In the genomic region with DNA sequence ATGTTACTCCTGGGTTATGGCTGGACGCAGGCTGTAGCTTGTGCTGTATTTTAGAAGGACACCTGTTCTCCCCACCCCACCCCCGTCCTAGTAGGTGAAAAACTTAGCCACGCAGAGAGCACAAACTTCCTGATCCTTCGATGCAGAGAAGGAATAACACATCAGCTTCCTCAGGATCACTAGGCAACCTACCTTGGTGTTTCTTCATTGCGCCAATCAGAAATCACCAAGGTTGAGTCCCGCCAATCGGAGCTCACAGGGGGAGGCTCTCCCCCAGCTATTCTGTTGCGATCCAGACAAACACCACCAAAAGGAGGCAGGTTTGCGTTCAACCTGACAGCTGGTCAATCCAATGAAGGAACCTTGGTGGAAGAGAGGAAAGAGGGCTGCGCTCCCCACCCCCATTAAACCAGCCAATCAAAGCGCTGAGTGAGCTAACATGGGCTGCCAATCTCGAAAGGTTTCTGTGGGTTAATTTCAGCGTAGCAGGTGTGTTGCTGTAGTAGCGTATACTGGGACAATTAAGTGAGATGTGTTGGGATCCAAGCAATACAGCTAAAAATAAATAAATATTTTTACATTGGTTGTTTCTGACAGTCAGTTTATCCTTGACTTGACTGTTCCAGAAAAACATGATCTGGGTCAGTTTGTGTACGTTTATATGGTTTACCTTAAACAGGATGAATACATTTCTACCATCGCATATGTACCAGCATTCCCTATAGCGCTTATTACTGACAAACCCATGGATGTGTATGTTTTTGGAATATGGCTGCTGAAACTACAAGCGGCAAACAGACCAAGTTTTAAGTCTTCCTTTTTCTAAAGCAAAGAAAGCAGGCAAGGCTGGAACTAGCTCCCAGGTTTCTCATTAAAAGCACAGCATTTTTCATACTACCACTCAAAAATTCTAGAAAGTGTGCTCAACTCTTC, we compare ENCODE assay signal across 1 cellular context.
TF ChIP-seq lines count a peak whose summit lies in the region.

A gene (minus strand): TSS at position 160 of the 933 bp plus-strand sequence. CDS start 2,316 bp downstream, outside the sequence.

TF ChIP-seq in K562, 482 proteins besides CTCF, POLR2A, EP300 and RAD21 (continued from another document and continues in another):
- TF ChIP-seq, protein P1, sequence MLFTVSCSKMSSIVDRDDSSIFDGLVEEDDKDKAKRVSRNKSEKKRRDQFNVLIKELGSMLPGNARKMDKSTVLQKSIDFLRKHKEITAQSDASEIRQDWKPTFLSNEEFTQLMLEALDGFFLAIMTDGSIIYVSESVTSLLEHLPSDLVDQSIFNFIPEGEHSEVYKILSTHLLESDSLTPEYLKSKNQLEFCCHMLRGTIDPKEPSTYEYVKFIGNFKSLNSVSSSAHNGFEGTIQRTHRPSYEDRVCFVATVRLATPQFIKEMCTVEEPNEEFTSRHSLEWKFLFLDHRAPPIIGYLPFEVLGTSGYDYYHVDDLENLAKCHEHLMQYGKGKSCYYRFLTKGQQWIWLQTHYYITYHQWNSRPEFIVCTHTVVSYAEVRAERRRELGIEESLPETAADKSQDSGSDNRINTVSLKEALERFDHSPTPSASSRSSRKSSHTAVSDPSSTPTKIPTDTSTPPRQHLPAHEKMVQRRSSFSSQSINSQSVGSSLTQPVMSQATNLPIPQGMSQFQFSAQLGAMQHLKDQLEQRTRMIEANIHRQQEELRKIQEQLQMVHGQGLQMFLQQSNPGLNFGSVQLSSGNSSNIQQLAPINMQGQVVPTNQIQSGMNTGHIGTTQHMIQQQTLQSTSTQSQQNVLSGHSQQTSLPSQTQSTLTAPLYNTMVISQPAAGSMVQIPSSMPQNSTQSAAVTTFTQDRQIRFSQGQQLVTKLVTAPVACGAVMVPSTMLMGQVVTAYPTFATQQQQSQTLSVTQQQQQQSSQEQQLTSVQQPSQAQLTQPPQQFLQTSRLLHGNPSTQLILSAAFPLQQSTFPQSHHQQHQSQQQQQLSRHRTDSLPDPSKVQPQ (CRISPR knock-in tag; IDR thresholded peaks at IDR 0.05; ENCODE audit: borderline replicate concordance), result no peak
- TF ChIP-seq, protein P2, sequence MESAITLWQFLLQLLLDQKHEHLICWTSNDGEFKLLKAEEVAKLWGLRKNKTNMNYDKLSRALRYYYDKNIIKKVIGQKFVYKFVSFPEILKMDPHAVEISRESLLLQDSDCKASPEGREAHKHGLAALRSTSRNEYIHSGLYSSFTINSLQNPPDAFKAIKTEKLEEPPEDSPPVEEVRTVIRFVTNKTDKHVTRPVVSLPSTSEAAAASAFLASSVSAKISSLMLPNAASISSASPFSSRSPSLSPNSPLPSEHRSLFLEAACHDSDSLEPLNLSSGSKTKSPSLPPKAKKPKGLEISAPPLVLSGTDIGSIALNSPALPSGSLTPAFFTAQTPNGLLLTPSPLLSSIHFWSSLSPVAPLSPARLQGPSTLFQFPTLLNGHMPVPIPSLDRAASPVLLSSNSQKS (CRISPR knock-in tag; IDR thresholded peaks at IDR 0.05), result no peak
- peak; percentile 89 for TF ChIP-seq HNRNPLL (IDR thresholded peaks at IDR 0.05; ENCODE audit: low read depth, low read length, poor library complexity, severe bottlenecking)
- TF ChIP-seq, protein P3, sequence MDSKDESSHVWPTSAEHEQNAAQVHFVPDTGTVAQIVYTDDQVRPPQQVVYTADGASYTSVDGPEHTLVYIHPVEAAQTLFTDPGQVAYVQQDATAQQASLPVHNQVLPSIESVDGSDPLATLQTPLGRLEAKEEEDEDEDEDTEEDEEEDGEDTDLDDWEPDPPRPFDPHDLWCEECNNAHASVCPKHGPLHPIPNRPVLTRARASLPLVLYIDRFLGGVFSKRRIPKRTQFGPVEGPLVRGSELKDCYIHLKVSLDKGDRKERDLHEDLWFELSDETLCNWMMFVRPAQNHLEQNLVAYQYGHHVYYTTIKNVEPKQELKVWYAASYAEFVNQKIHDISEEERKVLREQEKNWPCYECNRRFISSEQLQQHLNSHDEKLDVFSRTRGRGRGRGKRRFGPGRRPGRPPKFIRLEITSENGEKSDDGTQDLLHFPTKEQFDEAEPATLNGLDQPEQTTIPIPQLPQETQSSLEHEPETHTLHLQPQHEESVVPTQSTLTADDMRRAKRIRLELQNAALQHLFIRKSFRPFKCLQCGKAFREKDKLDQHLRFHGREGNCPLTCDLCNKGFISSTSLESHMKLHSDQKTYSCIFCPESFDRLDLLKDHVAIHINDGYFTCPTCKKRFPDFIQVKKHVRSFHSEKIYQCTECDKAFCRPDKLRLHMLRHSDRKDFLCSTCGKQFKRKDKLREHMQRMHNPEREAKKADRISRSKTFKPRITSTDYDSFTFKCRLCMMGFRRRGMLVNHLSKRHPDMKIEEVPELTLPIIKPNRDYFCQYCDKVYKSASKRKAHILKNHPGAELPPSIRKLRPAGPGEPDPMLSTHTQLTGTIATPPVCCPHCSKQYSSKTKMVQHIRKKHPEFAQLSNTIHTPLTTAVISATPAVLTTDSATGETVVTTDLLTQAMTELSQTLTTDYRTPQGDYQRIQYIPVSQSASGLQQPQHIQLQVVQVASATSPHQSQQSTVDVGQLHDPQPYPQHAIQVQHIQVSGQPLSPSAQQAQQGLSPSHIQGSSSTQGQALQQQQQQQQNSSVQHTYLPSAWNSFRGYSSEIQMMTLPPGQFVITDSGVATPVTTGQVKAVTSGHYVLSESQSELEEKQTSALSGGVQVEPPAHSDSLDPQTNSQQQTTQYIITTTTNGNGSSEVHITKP (IDR thresholded peaks at IDR 0.05; ENCODE audit: partially characterized antibody), result no peak
- TF ChIP-seq, protein P4, sequence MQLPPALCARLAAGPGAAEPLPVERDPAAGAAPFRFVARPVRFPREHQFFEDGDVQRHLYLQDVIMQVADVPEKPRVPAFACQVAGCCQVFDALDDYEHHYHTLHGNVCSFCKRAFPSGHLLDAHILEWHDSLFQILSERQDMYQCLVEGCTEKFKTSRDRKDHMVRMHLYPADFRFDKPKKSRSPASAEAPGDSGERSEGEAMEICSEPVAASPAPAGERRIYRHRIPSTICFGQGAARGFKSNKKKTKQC (CRISPR knock-in tag; IDR thresholded peaks at IDR 0.05), result no peak
- TF ChIP-seq JUNB (CRISPR knock-in tag; conservative IDR thresholded peaks at IDR 0.05), result no peak
- no peak for TF ChIP-seq ZNF583 (CRISPR knock-in tag; IDR thresholded peaks at IDR 0.05)
- peak; percentile 72; the same call in 1 of the 2 replicates for TF ChIP-seq CREM (IDR thresholded peaks at IDR 0.05; ENCODE audit: low read depth)
- no peak for TF ChIP-seq TCF3 (CRISPR knock-in tag; IDR thresholded peaks at IDR 0.05)
- no peak for TF ChIP-seq ZNF668 (CRISPR knock-in tag; IDR thresholded peaks at IDR 0.05)
- TF ChIP-seq ERF (CRISPR knock-in tag; IDR thresholded peaks at IDR 0.05), result no peak
- no peak for TF ChIP-seq TOE1 (IDR thresholded peaks at IDR 0.05; ENCODE audit: borderline replicate concordance)
- no peak for TF ChIP-seq TOE1 (CRISPR knock-in tag; IDR thresholded peaks at IDR 0.05; ENCODE audit: borderline replicate concordance, low read depth)
- TF ChIP-seq CXXC5 (CRISPR knock-in tag; IDR thresholded peaks at IDR 0.05), result no peak; the same call in 1 of the 2 replicates
- TF ChIP-seq, protein P5, sequence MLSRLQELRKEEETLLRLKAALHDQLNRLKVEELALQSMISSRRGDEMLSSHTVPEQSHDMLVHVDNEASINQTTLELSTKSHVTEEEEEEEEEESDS (CRISPR knock-in tag; IDR thresholded peaks at IDR 0.05), result no peak
- TF ChIP-seq, protein P6, sequence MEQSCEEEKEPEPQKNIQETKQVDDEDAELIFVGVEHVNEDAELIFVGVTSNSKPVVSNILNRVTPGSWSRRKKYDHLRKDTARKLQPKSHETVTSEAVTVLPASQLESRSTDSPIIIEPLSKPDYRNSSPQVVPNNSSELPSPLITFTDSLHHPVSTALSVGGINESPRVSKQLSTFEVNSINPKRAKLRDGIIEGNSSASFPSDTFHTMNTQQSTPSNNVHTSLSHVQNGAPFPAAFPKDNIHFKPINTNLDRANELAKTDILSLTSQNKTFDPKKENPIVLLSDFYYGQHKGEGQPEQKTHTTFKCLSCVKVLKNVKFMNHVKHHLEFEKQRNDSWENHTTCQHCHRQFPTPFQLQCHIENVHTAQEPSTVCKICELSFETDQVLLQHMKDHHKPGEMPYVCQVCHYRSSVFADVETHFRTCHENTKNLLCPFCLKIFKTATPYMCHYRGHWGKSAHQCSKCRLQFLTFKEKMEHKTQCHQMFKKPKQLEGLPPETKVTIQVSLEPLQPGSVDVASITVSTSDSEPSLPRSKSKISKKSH (CRISPR knock-in tag; IDR thresholded peaks at IDR 0.05), result no peak
- TF ChIP-seq, protein P7, sequence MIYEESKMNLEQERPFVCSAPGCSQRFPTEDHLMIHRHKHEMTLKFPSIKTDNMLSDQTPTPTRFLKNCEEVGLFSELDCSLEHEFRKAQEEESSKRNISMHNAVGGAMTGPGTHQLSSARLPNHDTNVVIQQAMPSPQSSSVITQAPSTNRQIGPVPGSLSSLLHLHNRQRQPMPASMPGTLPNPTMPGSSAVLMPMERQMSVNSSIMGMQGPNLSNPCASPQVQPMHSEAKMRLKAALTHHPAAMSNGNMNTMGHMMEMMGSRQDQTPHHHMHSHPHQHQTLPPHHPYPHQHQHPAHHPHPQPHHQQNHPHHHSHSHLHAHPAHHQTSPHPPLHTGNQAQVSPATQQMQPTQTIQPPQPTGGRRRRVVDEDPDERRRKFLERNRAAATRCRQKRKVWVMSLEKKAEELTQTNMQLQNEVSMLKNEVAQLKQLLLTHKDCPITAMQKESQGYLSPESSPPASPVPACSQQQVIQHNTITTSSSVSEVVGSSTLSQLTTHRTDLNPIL (CRISPR knock-in tag; IDR thresholded peaks at IDR 0.05), result no peak
- TF ChIP-seq, protein P8, sequence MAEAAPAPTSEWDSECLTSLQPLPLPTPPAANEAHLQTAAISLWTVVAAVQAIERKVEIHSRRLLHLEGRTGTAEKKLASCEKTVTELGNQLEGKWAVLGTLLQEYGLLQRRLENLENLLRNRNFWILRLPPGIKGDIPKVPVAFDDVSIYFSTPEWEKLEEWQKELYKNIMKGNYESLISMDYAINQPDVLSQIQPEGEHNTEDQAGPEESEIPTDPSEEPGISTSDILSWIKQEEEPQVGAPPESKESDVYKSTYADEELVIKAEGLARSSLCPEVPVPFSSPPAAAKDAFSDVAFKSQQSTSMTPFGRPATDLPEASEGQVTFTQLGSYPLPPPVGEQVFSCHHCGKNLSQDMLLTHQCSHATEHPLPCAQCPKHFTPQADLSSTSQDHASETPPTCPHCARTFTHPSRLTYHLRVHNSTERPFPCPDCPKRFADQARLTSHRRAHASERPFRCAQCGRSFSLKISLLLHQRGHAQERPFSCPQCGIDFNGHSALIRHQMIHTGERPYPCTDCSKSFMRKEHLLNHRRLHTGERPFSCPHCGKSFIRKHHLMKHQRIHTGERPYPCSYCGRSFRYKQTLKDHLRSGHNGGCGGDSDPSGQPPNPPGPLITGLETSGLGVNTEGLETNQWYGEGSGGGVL (CRISPR knock-in tag; IDR thresholded peaks at IDR 0.05), result no peak
- peak; percentile 81 for TF ChIP-seq RFX5 (IDR thresholded peaks at IDR 0.05; ENCODE audit: low read depth, low read length)
- TF ChIP-seq ZNF830 (CRISPR knock-in tag; IDR thresholded peaks at IDR 0.05), result no peak
- no peak for TF ChIP-seq PTTG1 (tag; IDR thresholded peaks at IDR 0.05; ENCODE audit: low read depth)
- no peak for TF ChIP-seq NBN (IDR thresholded peaks at IDR 0.05; ENCODE audit: low read depth)
- peak; percentile 95 for TF ChIP-seq RBM25 (IDR thresholded peaks at IDR 0.05; ENCODE audit: low read depth, low read length, severe bottlenecking)
- TF ChIP-seq, protein P9, sequence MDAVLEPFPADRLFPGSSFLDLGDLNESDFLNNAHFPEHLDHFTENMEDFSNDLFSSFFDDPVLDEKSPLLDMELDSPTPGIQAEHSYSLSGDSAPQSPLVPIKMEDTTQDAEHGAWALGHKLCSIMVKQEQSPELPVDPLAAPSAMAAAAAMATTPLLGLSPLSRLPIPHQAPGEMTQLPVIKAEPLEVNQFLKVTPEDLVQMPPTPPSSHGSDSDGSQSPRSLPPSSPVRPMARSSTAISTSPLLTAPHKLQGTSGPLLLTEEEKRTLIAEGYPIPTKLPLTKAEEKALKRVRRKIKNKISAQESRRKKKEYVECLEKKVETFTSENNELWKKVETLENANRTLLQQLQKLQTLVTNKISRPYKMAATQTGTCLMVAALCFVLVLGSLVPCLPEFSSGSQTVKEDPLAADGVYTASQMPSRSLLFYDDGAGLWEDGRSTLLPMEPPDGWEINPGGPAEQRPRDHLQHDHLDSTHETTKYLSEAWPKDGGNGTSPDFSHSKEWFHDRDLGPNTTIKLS (IDR thresholded peaks at IDR 0.05; ENCODE audit: borderline replicate concordance, low read depth), result 0 out of 2 replicates have a peak, but pooled peaks have one; percentile 31
- no peak for TF ChIP-seq ZZZ3 (IDR thresholded peaks at IDR 0.05)
- no peak for TF ChIP-seq DMBX1 (CRISPR knock-in tag; IDR thresholded peaks at IDR 0.05; ENCODE audit: borderline replicate concordance)
- TF ChIP-seq ZNF253 (CRISPR knock-in tag; conservative IDR thresholded peaks at IDR 0.05), result no peak
- TF ChIP-seq ZEB2 (IDR thresholded peaks at IDR 0.05), result no peak; the same call in 1 of the 2 replicates
- 0 out of 2 replicates have a peak, but pooled peaks have one; percentile 45 for TF ChIP-seq NFATC3 (IDR thresholded peaks at IDR 0.05)
- peak; percentile 70 for TF ChIP-seq TBP (optimal IDR thresholded peaks at IDR 0.05; ENCODE audit: low read depth, low read length)
- TF ChIP-seq, protein P10, sequence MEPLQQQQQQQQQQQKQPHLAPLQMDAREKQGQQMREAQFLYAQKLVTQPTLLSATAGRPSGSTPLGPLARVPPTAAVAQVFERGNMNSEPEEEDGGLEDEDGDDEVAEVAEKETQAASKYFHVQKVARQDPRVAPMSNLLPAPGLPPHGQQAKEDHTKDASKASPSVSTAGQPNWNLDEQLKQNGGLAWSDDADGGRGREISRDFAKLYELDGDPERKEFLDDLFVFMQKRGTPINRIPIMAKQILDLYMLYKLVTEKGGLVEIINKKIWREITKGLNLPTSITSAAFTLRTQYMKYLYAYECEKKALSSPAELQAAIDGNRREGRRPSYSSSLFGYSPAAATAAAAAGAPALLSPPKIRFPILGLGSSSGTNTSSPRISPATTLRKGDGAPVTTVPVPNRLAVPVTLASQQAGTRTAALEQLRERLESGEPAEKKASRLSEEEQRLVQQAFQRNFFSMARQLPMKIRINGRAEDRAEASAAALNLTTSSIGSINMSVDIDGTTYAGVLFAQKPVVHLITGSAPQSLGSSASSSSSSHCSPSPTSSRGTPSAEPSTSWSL (CRISPR knock-in tag; IDR thresholded peaks at IDR 0.05; ENCODE audit: borderline replicate concordance), result no peak
- TF ChIP-seq TAF15 (IDR thresholded peaks at IDR 0.05; ENCODE audit: low read depth, low read length), result no peak
- TF ChIP-seq, protein P11, sequence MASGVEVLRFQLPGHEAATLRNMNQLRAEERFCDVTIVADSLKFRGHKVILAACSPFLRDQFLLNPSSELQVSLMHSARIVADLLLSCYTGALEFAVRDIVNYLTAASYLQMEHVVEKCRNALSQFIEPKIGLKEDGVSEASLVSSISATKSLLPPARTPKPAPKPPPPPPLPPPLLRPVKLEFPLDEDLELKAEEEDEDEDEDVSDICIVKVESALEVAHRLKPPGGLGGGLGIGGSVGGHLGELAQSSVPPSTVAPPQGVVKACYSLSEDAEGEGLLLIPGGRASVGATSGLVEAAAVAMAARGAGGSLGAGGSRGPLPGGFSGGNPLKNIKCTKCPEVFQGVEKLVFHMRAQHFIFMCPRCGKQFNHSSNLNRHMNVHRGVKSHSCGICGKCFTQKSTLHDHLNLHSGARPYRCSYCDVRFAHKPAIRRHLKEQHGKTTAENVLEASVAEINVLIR (CRISPR knock-in tag; IDR thresholded peaks at IDR 0.05), result no peak
- no peak for TF ChIP-seq HDAC8 (tag; IDR thresholded peaks at IDR 0.05)
- TF ChIP-seq CHCHD3 (CRISPR knock-in tag; IDR thresholded peaks at IDR 0.05), result no peak
- TF ChIP-seq BHLHE40 (IDR thresholded peaks at IDR 0.05; ENCODE audit: low read length), result no peak
- peak; percentile 68; the same call in 1 of the 2 replicates for TF ChIP-seq PHF8 (IDR thresholded peaks at IDR 0.05; ENCODE audit: borderline replicate concordance, low read length)
- TF ChIP-seq SP2 (IDR thresholded peaks at IDR 0.05; ENCODE audit: extremely low read depth, low read depth, low read length, poor library complexity, severe bottlenecking), result peak; percentile 69
- TF ChIP-seq FOSL1 (tag; conservative IDR thresholded peaks at IDR 0.05), result 0 out of 2 replicates have a peak, but pooled peaks have one; percentile 23
- TF ChIP-seq NRF1 (conservative IDR thresholded peaks at IDR 0.05 in 1 of 2, IDR thresholded peaks at IDR 0.05 in 1 of 2), result peak; percentile 71 to 76
